ENCODE assay signal across 1 cellular context in genomic region chr1:26412180-26412840, GRCh38.
TF ChIP-seq lines count a peak whose summit lies in the region.

No MANE protein-coding gene starts in this region.

TF ChIP-seq in IMR-90, 13 proteins besides CTCF, POLR2A, EP300 and RAD21:
- no peak for TF ChIP-seq CHD1 (IDR thresholded peaks at IDR 0.05; ENCODE audit: low read depth, low read length)
- TF ChIP-seq MAFK (IDR thresholded peaks at IDR 0.05; ENCODE audit: low read depth, low read length), result no peak
- TF ChIP-seq FOS (IDR thresholded peaks at IDR 0.05; ENCODE audit: low read depth, low read length), result no peak
- no peak for TF ChIP-seq ELK1 (IDR thresholded peaks at IDR 0.05; ENCODE audit: borderline replicate concordance, low read depth, low read length)
- TF ChIP-seq NFE2L2 (IDR thresholded peaks at IDR 0.05; ENCODE audit: low read depth, low read length), result no peak
- no peak for TF ChIP-seq BHLHE40 (IDR thresholded peaks at IDR 0.05; ENCODE audit: low read depth, low read length)
- TF ChIP-seq CEBPB (IDR thresholded peaks at IDR 0.05; ENCODE audit: low read depth, low read length), result no peak
- no peak for TF ChIP-seq RFX5 (IDR thresholded peaks at IDR 0.05; ENCODE audit: low read depth, low read length)
